8 cellular contexts compared by ENCODE assay signal in the genomic region with DNA sequence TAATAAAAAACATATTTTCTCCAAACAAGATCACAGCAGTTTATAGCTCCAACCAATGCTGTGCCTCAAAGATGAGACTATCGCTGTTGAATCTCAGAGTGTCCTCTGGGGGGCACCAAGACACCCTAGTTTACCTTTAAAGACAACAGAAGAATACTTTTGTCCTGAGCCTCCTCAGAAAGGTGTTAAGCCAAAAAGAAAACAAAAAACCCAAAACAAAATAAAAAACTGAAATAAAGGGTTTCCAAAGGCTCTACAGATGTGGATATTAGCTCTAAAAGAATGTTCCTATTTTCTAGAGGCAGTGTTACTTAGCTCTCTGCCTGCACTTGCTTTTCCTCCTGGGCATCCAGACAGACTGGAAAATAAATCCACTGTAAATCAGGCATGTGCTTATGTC.
DNase-seq lines count a peak whose midpoint lies in the region; ATAC-seq, FAIRE-seq and TF ChIP-seq lines count a peak whose summit lies in the region.

No MANE protein-coding gene starts in this region.

- no peak overlapping the region; the same call in 1 of the 2 replicates for H3K27ac ChIP-seq in OCI-LY3 (ENCODE audit: low read length)
- no peak overlapping the region for H3K27ac ChIP-seq in neutrophil
- H3K27ac ChIP-seq in thyroid gland, result no peak overlapping the region

- peaks cover 10% of the 10 kb centered on the region for H3K36me3 ChIP-seq in OCI-LY3 (replicated peaks; ENCODE audit: low read depth, low read length)
- peaks cover 46% of the 10 kb centered on the region for H3K36me3 ChIP-seq in neutrophil
- H3K36me3 ChIP-seq in thyroid gland, result peaks cover 0 to 5% of the 10 kb centered on the region in 2 donors

- H3K9me3 ChIP-seq in OCI-LY3 (ENCODE audit: insufficient read depth, low read length) (no peaks in the 10 kb centered on the region), neutrophil (no peaks in the 10 kb centered on the region), thyroid gland (no peaks in the 10 kb centered on the region)

- intact Hi-C loops in thyroid gland (cut with DNase I), result loop anchor here (2.0 kb wide), 1 partner anchor 268 kb away; no protein-coding TSS in a partner anchor

- no peak overlapping the region for H3K4me3 ChIP-seq in GM12864 (ENCODE audit: low read depth, low read length)
- H3K4me3 ChIP-seq in OCI-LY3 (ENCODE audit: low read length), result no peak overlapping the region
- H3K4me3 ChIP-seq in fibroblast of pulmonary artery (replicated peaks; ENCODE audit: low read depth, low read length), result no peak overlapping the region
- no peak overlapping the region for H3K4me3 ChIP-seq in neutrophil (ENCODE audit: low read depth in 1 of 2, low read length in 1 of 2)
- no peak overlapping the region for H3K4me3 ChIP-seq in thyroid gland (replicated peaks in 1 of 3)

- 3 to 7% methylated on average over 1 of the region's 1 CpG for WGBS in thyroid gland, 2 donors

- no peak for ATAC-seq in GM18520 (IDR thresholded peaks at IDR 0.05; ENCODE audit: unreplicated experiment)

- no peak for TF ChIP-seq POLR2A in thyroid gland (IDR thresholded peaks at IDR 0.05)

- no peak overlapping the region for H3K9ac ChIP-seq in OCI-LY3 (ENCODE audit: low read length)

- peak; percentile 64 for TF ChIP-seq CTCF in GM12864 (IDR thresholded peaks at IDR 0.05; ENCODE audit: low read depth, low read length, missing control alignments)
- TF ChIP-seq CTCF in OCI-LY3 (IDR thresholded peaks at IDR 0.05; ENCODE audit: low read depth, low read length), result peak; percentile 87
- TF ChIP-seq CTCF in fibroblast of pulmonary artery (IDR thresholded peaks at IDR 0.05; ENCODE audit: low read length, missing control alignments), result peak; percentile 71
- peak; percentile 36 for TF ChIP-seq CTCF in neutrophil (IDR thresholded peaks at IDR 0.05)
- TF ChIP-seq CTCF in thyroid gland (IDR thresholded peaks at IDR 0.05), result peak; percentile 32 to 89 (median 69)

- no peak for FAIRE-seq in HTR-8/SVneo (lab: Jason Lieb, UNC)

- H3K4me1 ChIP-seq in OCI-LY3 (ENCODE audit: low read length) (peaks cover 30% of the 10 kb centered on the region), neutrophil (ENCODE audit: control insufficient read depth in 1 of 2, insufficient read depth in 1 of 2, low read depth in 1 of 2, low read length in 1 of 2) (no peaks in the 10 kb centered on the region), thyroid gland (no peaks in the 10 kb centered on the region)

- no peaks in the 10 kb centered on the region for H4K20me1 ChIP-seq in OCI-LY3 (ENCODE audit: insufficient read depth, low read length)

- no peak overlapping the region for H2AFZ ChIP-seq in OCI-LY3 (ENCODE audit: low read depth, low read length)

- H3K4me2 ChIP-seq in OCI-LY3 (ENCODE audit: low read length), result no peak overlapping the region

- no peaks in the 10 kb centered on the region for H3K79me2 ChIP-seq in OCI-LY3 (ENCODE audit: low read length)

- DNase-seq in GM12864 (ENCODE audit: low read depth), result peak; percentile 24
- DNase-seq in HTR-8/SVneo (ENCODE audit: insufficient read length, low spot score), result peak; percentile 70
- peak; percentile 22 for DNase-seq in activated T-helper 1 cell treated with Interleukin-2 at 50 U/mL for 16 hours (ENCODE audit: low read depth)
- DNase-seq in fibroblast of pulmonary artery (ENCODE audit: low read depth), result peak; percentile 73
- DNase-seq in thyroid gland, result peak; percentile 53 to 68

- H3K27me3 ChIP-seq in OCI-LY3 (ENCODE audit: low read depth, low read length) (no peaks in the 10 kb centered on the region), neutrophil (no peaks in the 10 kb centered on the region), thyroid gland (no peaks in the 10 kb centered on the region)

Comparison
In these comparisons a context has a peak if more than half of its experiments do, and no peak if none do; other contexts are left out.
1. DNase-seq: peak in every context shown above with its lines; median percentile 73 in fibroblast of pulmonary artery; 70 in HTR-8/SVneo; 60 in thyroid gland; 24 in GM12864; 22 in activated T-helper 1 cell treated with Interleukin-2 at 50 U/mL for 16 hours.
2. CTCF ChIP-seq: peak in every context shown above with its lines; median percentile 87 in OCI-LY3; 71 in fibroblast of pulmonary artery; 69 in thyroid gland; 64 in GM12864; 36 in neutrophil.